ENCODE assay signal across 16 cellular contexts in genomic region chr19:38705197-38706019, GRCh38. TPM values are rescaled to one million over a fixed set of nuclear protein-coding genes. Genes with fewer than 3 reads are reported as not detected.
DNase-seq lines count a peak whose midpoint lies in the region; ATAC-seq, FAIRE-seq and TF ChIP-seq lines count a peak whose summit lies in the region.
"Had no signal": no experiment of that assay in that cellular context is flagged by ENCODE, and none has a peak within 500 bp of the region (broad histone marks: within the 10 kb centered on the region; RNA-seq: fewer than 3 reads in every experiment).

No MANE protein-coding gene starts in this region.

- TF ChIP-seq POLR2A in H1 (IDR thresholded peaks at IDR 0.05; ENCODE audit: control extremely low read depth in 1 of 2, low read depth in 2 of 2, low read length in 2 of 2) (no peak), tibial nerve (IDR thresholded peaks at IDR 0.05) (no peak)

- no peak overlapping the region for H2BK20ac ChIP-seq in H1 (ENCODE audit: low read length)

- FAIRE-seq in H1 (lab: Jason Lieb, UNC) = no peak
- FAIRE-seq: colon, keratinocyte had no signal

- no peak overlapping the region for H3K4ac ChIP-seq in H1 (replicated peaks; ENCODE audit: insufficient read length, low read depth, low read length)

- no peaks in the 10 kb centered on the region; a peak in 1 of 4 replicates for H3K79me2 ChIP-seq in H1 (ENCODE audit: control insufficient read depth in 1 of 2, insufficient read depth in 2 of 2, low read length in 2 of 2)

- H2BK15ac ChIP-seq in H1 (ENCODE audit: low read length) = no peak overlapping the region

- no peaks in the 10 kb centered on the region for H3K9me3 ChIP-seq in H1 (ENCODE audit: insufficient read depth in 2 of 2, low read depth in 1 of 2, low read length in 1 of 2)
- H3K9me3 ChIP-seq in lung (ENCODE audit: control insufficient read depth in 2 of 2, insufficient read depth in 1 of 2, low read length in 1 of 2) = no peaks in the 10 kb centered on the region
- no peaks in the 10 kb centered on the region for H3K9me3 ChIP-seq in tibial nerve

- no peak for ATAC-seq in lung (ENCODE audit: insufficient read depth, low FRiP score)
- ATAC-seq: foreskin keratinocyte had no signal

- no peak overlapping the region for H3K4me2 ChIP-seq in H1 (ENCODE audit: insufficient read depth in 1 of 2, low read depth in 2 of 2, low read length in 2 of 2)
- H3K4me2 ChIP-seq: neural progenitor cell had no signal

- no peak overlapping the region for H4K91ac ChIP-seq in H1 (replicated peaks; ENCODE audit: insufficient read length, low read length)

- TF ChIP-seq CTCF in RWPE1 (conservative IDR thresholded peaks at IDR 0.05; ENCODE audit: low read depth) (no peak), H1 (IDR thresholded peaks at IDR 0.05; ENCODE audit: control extremely low read depth in 1 of 3, insufficient read depth in 1 of 3, low read depth in 1 of 3, low read length in 3 of 3) (no peak), lung (IDR thresholded peaks at IDR 0.05; ENCODE audit: control extremely low read depth, extremely low read depth) (no peak), GM10248 (IDR thresholded peaks at IDR 0.05; ENCODE audit: control extremely low read depth, extremely low read depth, low read depth, missing control alignments) (no peak), tibial nerve (IDR thresholded peaks at IDR 0.05) (no peak)

- no peaks in the 10 kb centered on the region for H3K4me1 ChIP-seq in H1 (replicated peaks in 1 of 4; ENCODE audit: control insufficient read depth in 3 of 4, insufficient read depth in 4 of 4, low read length in 3 of 4)
- H3K4me1 ChIP-seq in lung (ENCODE audit: control insufficient read depth in 2 of 2, insufficient read depth in 2 of 2, low read length in 2 of 2) = peaks cover 0 to 35% of the 10 kb centered on the region in 2 donors
- H3K4me1 ChIP-seq in tibial nerve = peaks cover 0 to 89% (median 52%) of the 10 kb centered on the region in 4 donors
- H3K4me1 ChIP-seq: foreskin keratinocyte, neural progenitor cell had no signal

- H2BK120ac ChIP-seq in H1 (replicated peaks; ENCODE audit: low read depth, low read length) = no peak overlapping the region

- POLR2A ChIA-PET in RWPE1 (lab: Yijun Ruan, JAX; ENCODE audit: low non-redundant PET) (no interaction called here), H1 (lab: Charles Lee; ENCODE audit: partially characterized antibody) (interaction anchor here (0.8 to 2.6 kb wide), 5 partner anchors 9 to 69 kb away, joined by 3 to 9 read pairs (median 3); no protein-coding TSS in a partner anchor), GM10248 (lab: Yijun Ruan, JAX) (no interaction called here)

- H2AFZ ChIP-seq in H1 (ENCODE audit: low read length) = no peak overlapping the region
- H2AFZ ChIP-seq: neural progenitor cell had no signal

- no peak overlapping the region for H3K56ac ChIP-seq in H1 (replicated peaks; ENCODE audit: insufficient read length, low read depth, low read length)

- H3K36me3 ChIP-seq in H1 (ENCODE audit: control insufficient read depth in 2 of 4, insufficient read depth in 4 of 4, low read length in 3 of 4) (peaks cover 51 to 90% (median 65%) of the 10 kb centered on the region in 4 experiments), lung (ENCODE audit: control insufficient read depth in 2 of 2, insufficient read depth in 2 of 2, low read length in 2 of 2) (peaks cover 4 to 91% of the 10 kb centered on the region in 2 donors), tibial nerve (peaks cover 5 to 98% (median 32%) of the 10 kb centered on the region in 3 donors)
- H3K36me3 ChIP-seq: neural progenitor cell had no signal

- no peak overlapping the region; the same call in 1 of the 2 replicates for H2BK5ac ChIP-seq in H1 (ENCODE audit: low read depth, low read length)

- no peak overlapping the region for H3K14ac ChIP-seq in H1 (ENCODE audit: insufficient read length)

- H3K23me2 ChIP-seq in H1 (ENCODE audit: low read depth, low read length) = no peaks in the 10 kb centered on the region

- no peak overlapping the region; a peak in 2 of 7 replicates for H3K9ac ChIP-seq in H1 (replicated peaks in 1 of 4; ENCODE audit: extremely low read depth in 1 of 4, low read depth in 3 of 4, low read length in 3 of 4)
- H3K9ac ChIP-seq: neural progenitor cell had no signal

- TF ChIP-seq RAD21 in H1 (IDR thresholded peaks at IDR 0.05 in 1 of 2, conservative IDR thresholded peaks at IDR 0.05 in 1 of 2; ENCODE audit: low read depth in 2 of 2, low read length in 2 of 2) = no peak

- H3K79me1 ChIP-seq in H1 (ENCODE audit: low read depth, low read length) = peaks cover 8% of the 10 kb centered on the region

- CTCF ChIA-PET in RWPE1 (lab: Yijun Ruan, JAX) = interaction anchor here (0.7 kb wide), 1 partner anchor 17 kb away, joined by 3 read pairs; no protein-coding TSS in a partner anchor
- CTCF ChIA-PET in H1 (lab: Charles Lee; ENCODE audit: partially characterized antibody) = interaction anchor here (0.7 to 1.2 kb wide), 2 partner anchors 46 to 112 kb away, joined by 3 to 4 read pairs; no protein-coding TSS in a partner anchor
- CTCF ChIA-PET in GM10248 (lab: Yijun Ruan, JAX) = no interaction called here

- H2BK12ac ChIP-seq in H1 (ENCODE audit: low read depth, low read length) = no peak overlapping the region

- no peak overlapping the region for H3K18ac ChIP-seq in H1 (ENCODE audit: extremely low read depth, low read length)

- H4K8ac ChIP-seq in H1 (ENCODE audit: extremely low read depth, insufficient read depth, low read length) = 0 out of 2 replicates have a peak overlapping the region, but pooled peaks have one; percentile 14

- H3K27ac ChIP-seq in RWPE1 = peak overlapping the region; percentile 87
- H3K27ac ChIP-seq in H1 (ENCODE audit: low read depth, low read length) = no peak overlapping the region
- peak overlapping the region; percentile 36 to 75 for H3K27ac ChIP-seq in lung (ENCODE audit: low read depth in 1 of 2, low read length in 1 of 2)
- H3K27ac ChIP-seq in temporal lobe (ENCODE audit: low read depth, low read length) = peak overlapping the region; percentile 40
- peak overlapping the region in 2 of 4 donors; percentile 80 to 81 for H3K27ac ChIP-seq in tibial nerve
- H3K27ac ChIP-seq: foreskin keratinocyte, neural progenitor cell had no signal

- no peak overlapping the region for H3K4me3 ChIP-seq in H1 (ENCODE audit: extremely low read depth in 1 of 4, insufficient read depth in 2 of 4, low read depth in 3 of 4, low read length in 4 of 4)
- no peak overlapping the region for H3K4me3 ChIP-seq in lung
- no peak overlapping the region for H3K4me3 ChIP-seq in tibial nerve
- H3K4me3 ChIP-seq: neural progenitor cell had no signal

- H4K20me1 ChIP-seq in H1 (replicated peaks in 1 of 2; ENCODE audit: control insufficient read depth in 1 of 2, insufficient read depth in 2 of 2, low read length in 2 of 2) = peaks cover 9 to 18% of the 10 kb centered on the region in 2 experiments

- no peak overlapping the region for H4K5ac ChIP-seq in H1 (ENCODE audit: insufficient read length, low read depth, low read length)

- no peak overlapping the region for H2AK5ac ChIP-seq in H1 (ENCODE audit: low read depth, low read length)

- WGBS in H1 (ENCODE audit: extremely low coverage in 1 of 2, insufficient coverage in 1 of 2, insufficient read length in 1 of 2, insufficient replicate concordance in 2 of 2, low coverage in 1 of 2, low lambda C conversion rate in 2 of 2, missing lambda C conversion rate in 1 of 2), 2 experiments = 88% methylated on average over 22 of the region's 22 CpGs; no CpG with 5 or more reads in 1 of the 2 experiments
- WGBS in lung, 2 donors = 78 to 88% methylated on average over 22 of the region's 22 CpGs
- 66 to 73% methylated on average over 16 to 21 of the region's 22 CpGs for WGBS in tibial nerve, 2 donors

- no peak for TF ChIP-seq EP300 in H1 (IDR thresholded peaks at IDR 0.05; ENCODE audit: borderline replicate concordance in 1 of 2, low read depth in 2 of 2, low read length in 2 of 2)
- TF ChIP-seq EP300 in tibial nerve (IDR thresholded peaks at IDR 0.05) = no peak

- DNase-seq in RWPE1 (ENCODE audit: low spot score) = no peak
- DNase-seq in H1 (ENCODE audit: low read depth in 1 of 2, low spot score in 2 of 2) = no peak
- DNase-seq in lung (ENCODE audit: low spot score) = no peak
- DNase-seq in GM10248 (ENCODE audit: extremely low spot score) = no peak
- DNase-seq in tibial nerve (ENCODE audit: low spot score in 2 of 2) = no peak
- no peak for DNase-seq in anterior cingulate cortex (lab: John Stamatoyannopoulos, UW)
- DNase-seq: activated naive CD4-positive, alpha-beta T cell treated with anti-CD3 and anti-CD28 coated beads for 36 hours; CD4-positive, CD25-positive, alpha-beta regulatory T cell; foreskin keratinocyte; NCI-H1048; NCI-H446; stimulated activated CD8-positive, alpha-beta memory T cell treated with anti-CD3 and anti-CD28 coated beads, Interleukin-4, amount 100 ng/mL, for 48 hours had no signal

- H3K23ac ChIP-seq in H1 (ENCODE audit: insufficient read length) = no peak overlapping the region

- no peaks in the 10 kb centered on the region; a peak in 1 of 7 replicates for H3K27me3 ChIP-seq in H1 (replicated peaks in 1 of 4; ENCODE audit: control insufficient read depth in 3 of 4, extremely low read depth in 1 of 4, insufficient read depth in 3 of 4, low read length in 3 of 4)
- H3K27me3 ChIP-seq in lung (ENCODE audit: control insufficient read depth, insufficient read depth) = no peaks in the 10 kb centered on the region
- H3K27me3 ChIP-seq in tibial nerve = no peaks in the 10 kb centered on the region
- H3K27me3 ChIP-seq: foreskin keratinocyte, neural progenitor cell had no signal

RNA-seq across cellular contexts. Expression of gene CAPN12, which starts 38.9 kb away (rescaled TPM):
- 7.9 and 8.8 TPM in 2 replicates for total RNA-seq in H1 (2021; fragmentation: NEBNext Ultra II Directional; extraction: Animal tissue kit (Norgen Biotek cat#: 25700))
- 20.0 and 25.9 TPM in 2 replicates for polyA plus RNA-seq in H1 (2011; rRNA removed)
- 16.5 TPM for polyA plus RNA-seq in H1 (2011; cell fraction: cytosol; rRNA removed)
- 58.9 TPM for polyA plus RNA-seq in H1 (2011; cell fraction: nucleus; rRNA removed)
- 4.8 to 13.3 TPM (median 8.3 TPM) in 4 replicates for polyA plus RNA-seq in H1 (2012, experiment 1 of 2)
- polyA plus RNA-seq in H1 (2012, experiment 2 of 2) = 4.3 TPM
- 13.2 TPM for polyA plus RNA-seq in H1 (2013, experiment 1 of 2)
- 11.1 TPM for polyA plus RNA-seq in H1 (2013, experiment 2 of 2)
- 3.7 and 5.0 TPM in 2 replicates for polyA minus RNA-seq in H1 (2011; rRNA and poly(A)+ RNA removed)
- 6.4 TPM for polyA minus RNA-seq in H1 (2011; cell fraction: cytosol; rRNA and poly(A)+ RNA removed)
- polyA minus RNA-seq in H1 (2011; cell fraction: nucleus; rRNA and poly(A)+ RNA removed) = 10.9 TPM
- total RNA-seq in lung = 1 to 10 TPM; 2.0 to 7.1 TPM
- 10 to 100 TPM in 1 of 2 donors, 1 to 10 TPM in 1; 4.9 to 17.8 TPM for polyA plus RNA-seq in lung
- total RNA-seq in temporal lobe = 0.25 TPM
- 1 to 10 TPM; 3.5 to 5.7 (median 4.8) TPM for total RNA-seq in tibial nerve

RNA-seq across cellular contexts. Expression of gene ACTN4, which starts 58.0 kb away (rescaled TPM):
- total RNA-seq in H1 (2021; fragmentation: NEBNext Ultra II Directional; extraction: Animal tissue kit (Norgen Biotek cat#: 25700)) = 520 and 530 TPM in 2 replicates
- 211 and 281 TPM in 2 replicates for polyA plus RNA-seq in H1 (2011; rRNA removed)
- 223 TPM for polyA plus RNA-seq in H1 (2011; cell fraction: cytosol; rRNA removed)
- 1,059 TPM for polyA plus RNA-seq in H1 (2011; cell fraction: nucleus; rRNA removed)
- 374 to 504 TPM (median 451 TPM) in 4 replicates for polyA plus RNA-seq in H1 (2012, experiment 1 of 2)
- 171 TPM for polyA plus RNA-seq in H1 (2012, experiment 2 of 2)
- 279 TPM for polyA plus RNA-seq in H1 (2013, experiment 1 of 2)
- 254 TPM for polyA plus RNA-seq in H1 (2013, experiment 2 of 2)
- 190 and 202 TPM in 2 replicates for polyA minus RNA-seq in H1 (2011; rRNA and poly(A)+ RNA removed)
- 103 TPM for polyA minus RNA-seq in H1 (2011; cell fraction: cytosol; rRNA and poly(A)+ RNA removed)
- 171 TPM for polyA minus RNA-seq in H1 (2011; cell fraction: nucleus; rRNA and poly(A)+ RNA removed)
- 100 to 1,000 TPM; 339 to 552 TPM for total RNA-seq in lung
- 100 to 1,000 TPM; 229 to 394 TPM for polyA plus RNA-seq in lung
- 51.9 TPM for total RNA-seq in temporal lobe
- total RNA-seq in tibial nerve = 100 to 1,000 TPM; 342 to 463 (median 382) TPM
